Comparison of ENCODE assay signal across 1 cellular context in the genomic region with DNA sequence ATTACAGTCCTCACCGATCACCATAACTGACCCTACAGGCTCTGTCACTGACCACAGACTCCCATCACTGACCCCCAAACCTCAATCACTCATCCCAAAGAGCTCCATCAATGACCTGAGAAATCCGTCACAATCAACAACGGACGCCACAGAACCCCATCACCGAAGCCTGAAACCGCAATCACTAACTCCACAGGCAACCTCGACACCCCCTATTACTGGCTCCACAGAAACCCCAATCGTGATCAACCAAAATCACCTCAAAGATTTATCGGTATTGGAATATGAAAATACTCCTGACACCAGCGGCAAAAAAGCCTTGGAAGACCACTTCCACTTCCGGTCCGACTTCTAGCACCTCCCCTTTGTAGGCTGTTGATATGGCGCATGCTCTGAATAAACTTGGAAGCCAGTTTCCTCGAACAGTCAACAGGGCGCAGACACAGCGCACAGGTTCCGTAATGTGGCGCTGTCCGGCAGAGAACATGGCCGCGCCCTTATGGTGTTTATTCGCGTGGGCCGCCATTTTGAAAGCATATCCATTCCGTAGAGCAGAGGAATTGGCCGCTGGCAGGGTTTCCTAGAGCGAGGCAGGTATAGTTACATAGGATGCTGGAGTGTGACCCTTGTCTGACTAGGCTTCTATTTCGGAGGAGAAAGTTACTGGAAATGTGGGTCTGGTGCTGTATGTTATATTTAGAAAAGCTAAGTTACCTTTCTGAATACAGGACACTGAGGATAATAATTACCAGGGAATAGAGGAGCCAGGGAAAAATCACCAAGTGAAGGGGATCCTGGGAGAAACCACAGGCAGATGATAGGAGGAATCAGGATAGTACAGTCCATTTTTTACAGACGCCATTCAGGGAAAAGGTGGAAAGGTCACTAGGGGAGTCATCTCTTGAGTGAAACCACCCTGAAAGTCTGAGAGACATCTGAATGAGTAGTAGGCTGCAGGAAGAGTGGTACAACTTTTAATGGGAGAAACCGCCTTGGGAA.
TF ChIP-seq lines count a peak whose summit lies in the region.

A gene (minus strand): TSS at position 328 of the 999 bp plus-strand sequence. CDS start 2,785 bp downstream, outside the sequence.

TF ChIP-seq in HepG2, 621 proteins besides CTCF, POLR2A, EP300 and RAD21 (continued from another document and continues in another):
- TF ChIP-seq, protein P1, sequence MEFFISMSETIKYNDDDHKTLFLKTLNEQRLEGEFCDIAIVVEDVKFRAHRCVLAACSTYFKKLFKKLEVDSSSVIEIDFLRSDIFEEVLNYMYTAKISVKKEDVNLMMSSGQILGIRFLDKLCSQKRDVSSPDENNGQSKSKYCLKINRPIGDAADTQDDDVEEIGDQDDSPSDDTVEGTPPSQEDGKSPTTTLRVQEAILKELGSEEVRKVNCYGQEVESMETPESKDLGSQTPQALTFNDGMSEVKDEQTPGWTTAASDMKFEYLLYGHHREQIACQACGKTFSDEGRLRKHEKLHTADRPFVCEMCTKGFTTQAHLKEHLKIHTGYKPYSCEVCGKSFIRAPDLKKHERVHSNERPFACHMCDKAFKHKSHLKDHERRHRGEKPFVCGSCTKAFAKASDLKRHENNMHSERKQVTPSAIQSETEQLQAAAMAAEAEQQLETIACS (CRISPR knock-in tag; IDR thresholded peaks at IDR 0.05), result no peak
- TF ChIP-seq ZNF383 (CRISPR knock-in tag; IDR thresholded peaks at IDR 0.05; ENCODE audit: borderline replicate concordance), result no peak
- no peak for TF ChIP-seq ZNF790 (CRISPR knock-in tag; IDR thresholded peaks at IDR 0.05; ENCODE audit: borderline replicate concordance)
- no peak for TF ChIP-seq NCOR1 (IDR thresholded peaks at IDR 0.05; ENCODE audit: borderline replicate concordance, low read length)
- TF ChIP-seq KAT8 (CRISPR knock-in tag; IDR thresholded peaks at IDR 0.05), result peak; percentile 95
- no peak for TF ChIP-seq TBL1XR1 (IDR thresholded peaks at IDR 0.05; ENCODE audit: borderline replicate concordance, low read length, partially characterized antibody)
- TF ChIP-seq, protein P2, sequence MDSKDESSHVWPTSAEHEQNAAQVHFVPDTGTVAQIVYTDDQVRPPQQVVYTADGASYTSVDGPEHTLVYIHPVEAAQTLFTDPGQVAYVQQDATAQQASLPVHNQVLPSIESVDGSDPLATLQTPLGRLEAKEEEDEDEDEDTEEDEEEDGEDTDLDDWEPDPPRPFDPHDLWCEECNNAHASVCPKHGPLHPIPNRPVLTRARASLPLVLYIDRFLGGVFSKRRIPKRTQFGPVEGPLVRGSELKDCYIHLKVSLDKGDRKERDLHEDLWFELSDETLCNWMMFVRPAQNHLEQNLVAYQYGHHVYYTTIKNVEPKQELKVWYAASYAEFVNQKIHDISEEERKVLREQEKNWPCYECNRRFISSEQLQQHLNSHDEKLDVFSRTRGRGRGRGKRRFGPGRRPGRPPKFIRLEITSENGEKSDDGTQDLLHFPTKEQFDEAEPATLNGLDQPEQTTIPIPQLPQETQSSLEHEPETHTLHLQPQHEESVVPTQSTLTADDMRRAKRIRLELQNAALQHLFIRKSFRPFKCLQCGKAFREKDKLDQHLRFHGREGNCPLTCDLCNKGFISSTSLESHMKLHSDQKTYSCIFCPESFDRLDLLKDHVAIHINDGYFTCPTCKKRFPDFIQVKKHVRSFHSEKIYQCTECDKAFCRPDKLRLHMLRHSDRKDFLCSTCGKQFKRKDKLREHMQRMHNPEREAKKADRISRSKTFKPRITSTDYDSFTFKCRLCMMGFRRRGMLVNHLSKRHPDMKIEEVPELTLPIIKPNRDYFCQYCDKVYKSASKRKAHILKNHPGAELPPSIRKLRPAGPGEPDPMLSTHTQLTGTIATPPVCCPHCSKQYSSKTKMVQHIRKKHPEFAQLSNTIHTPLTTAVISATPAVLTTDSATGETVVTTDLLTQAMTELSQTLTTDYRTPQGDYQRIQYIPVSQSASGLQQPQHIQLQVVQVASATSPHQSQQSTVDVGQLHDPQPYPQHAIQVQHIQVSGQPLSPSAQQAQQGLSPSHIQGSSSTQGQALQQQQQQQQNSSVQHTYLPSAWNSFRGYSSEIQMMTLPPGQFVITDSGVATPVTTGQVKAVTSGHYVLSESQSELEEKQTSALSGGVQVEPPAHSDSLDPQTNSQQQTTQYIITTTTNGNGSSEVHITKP (CRISPR knock-in tag; IDR thresholded peaks at IDR 0.05; ENCODE audit: low read depth), result peak; percentile 90
- no peak for TF ChIP-seq SMARCE1 (IDR thresholded peaks at IDR 0.05; ENCODE audit: borderline replicate concordance)
- no peak for TF ChIP-seq WIZ (CRISPR knock-in tag; IDR thresholded peaks at IDR 0.05)
- TF ChIP-seq ZNF232 (CRISPR knock-in tag; IDR thresholded peaks at IDR 0.05; ENCODE audit: borderline replicate concordance), result no peak
- TF ChIP-seq CEBPG (CRISPR knock-in tag; IDR thresholded peaks at IDR 0.05), result 0 out of 2 replicates have a peak, but pooled peaks have one; percentile 9
- peak; percentile 53 for TF ChIP-seq ERF (CRISPR knock-in tag; IDR thresholded peaks at IDR 0.05)
- TF ChIP-seq ZKSCAN5 (CRISPR knock-in tag; IDR thresholded peaks at IDR 0.05), result no peak
- peak; percentile 100 for TF ChIP-seq YY1 (IDR thresholded peaks at IDR 0.05; ENCODE audit: insufficient read depth, insufficient replicate concordance, low read depth, low read length)
- TF ChIP-seq TCF12 (IDR thresholded peaks at IDR 0.05), result no peak
- TF ChIP-seq TCF12 (CRISPR knock-in tag; IDR thresholded peaks at IDR 0.05), result no peak
- TF ChIP-seq ZNF10 (CRISPR knock-in tag; IDR thresholded peaks at IDR 0.05; ENCODE audit: borderline replicate concordance, low read depth), result no peak
- TF ChIP-seq ETV6 (CRISPR knock-in tag; conservative IDR thresholded peaks at IDR 0.05), result no peak
- no peak for TF ChIP-seq PRPF4 (IDR thresholded peaks at IDR 0.05; ENCODE audit: low read depth, low read length, poor library complexity, severe bottlenecking)
- TF ChIP-seq MED13 (CRISPR knock-in tag; IDR thresholded peaks at IDR 0.05), result no peak
- TF ChIP-seq NFYB (CRISPR knock-in tag; IDR thresholded peaks at IDR 0.05), result no peak
- no peak for TF ChIP-seq KDM6A (CRISPR knock-in tag; IDR thresholded peaks at IDR 0.05; ENCODE audit: low read depth)
- no peak for TF ChIP-seq MTF1 (CRISPR knock-in tag; IDR thresholded peaks at IDR 0.05)
- TF ChIP-seq, protein P3, sequence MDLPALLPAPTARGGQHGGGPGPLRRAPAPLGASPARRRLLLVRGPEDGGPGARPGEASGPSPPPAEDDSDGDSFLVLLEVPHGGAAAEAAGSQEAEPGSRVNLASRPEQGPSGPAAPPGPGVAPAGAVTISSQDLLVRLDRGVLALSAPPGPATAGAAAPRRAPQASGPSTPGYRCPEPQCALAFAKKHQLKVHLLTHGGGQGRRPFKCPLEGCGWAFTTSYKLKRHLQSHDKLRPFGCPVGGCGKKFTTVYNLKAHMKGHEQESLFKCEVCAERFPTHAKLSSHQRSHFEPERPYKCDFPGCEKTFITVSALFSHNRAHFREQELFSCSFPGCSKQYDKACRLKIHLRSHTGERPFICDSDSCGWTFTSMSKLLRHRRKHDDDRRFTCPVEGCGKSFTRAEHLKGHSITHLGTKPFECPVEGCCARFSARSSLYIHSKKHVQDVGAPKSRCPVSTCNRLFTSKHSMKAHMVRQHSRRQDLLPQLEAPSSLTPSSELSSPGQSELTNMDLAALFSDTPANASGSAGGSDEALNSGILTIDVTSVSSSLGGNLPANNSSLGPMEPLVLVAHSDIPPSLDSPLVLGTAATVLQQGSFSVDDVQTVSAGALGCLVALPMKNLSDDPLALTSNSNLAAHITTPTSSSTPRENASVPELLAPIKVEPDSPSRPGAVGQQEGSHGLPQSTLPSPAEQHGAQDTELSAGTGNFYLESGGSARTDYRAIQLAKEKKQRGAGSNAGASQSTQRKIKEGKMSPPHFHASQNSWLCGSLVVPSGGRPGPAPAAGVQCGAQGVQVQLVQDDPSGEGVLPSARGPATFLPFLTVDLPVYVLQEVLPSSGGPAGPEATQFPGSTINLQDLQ (CRISPR knock-in tag; IDR thresholded peaks at IDR 0.05), result no peak
- TF ChIP-seq TAF15 (IDR thresholded peaks at IDR 0.05; ENCODE audit: low read depth, low read length, poor library complexity, severe bottlenecking), result no peak
- TF ChIP-seq, protein P4, sequence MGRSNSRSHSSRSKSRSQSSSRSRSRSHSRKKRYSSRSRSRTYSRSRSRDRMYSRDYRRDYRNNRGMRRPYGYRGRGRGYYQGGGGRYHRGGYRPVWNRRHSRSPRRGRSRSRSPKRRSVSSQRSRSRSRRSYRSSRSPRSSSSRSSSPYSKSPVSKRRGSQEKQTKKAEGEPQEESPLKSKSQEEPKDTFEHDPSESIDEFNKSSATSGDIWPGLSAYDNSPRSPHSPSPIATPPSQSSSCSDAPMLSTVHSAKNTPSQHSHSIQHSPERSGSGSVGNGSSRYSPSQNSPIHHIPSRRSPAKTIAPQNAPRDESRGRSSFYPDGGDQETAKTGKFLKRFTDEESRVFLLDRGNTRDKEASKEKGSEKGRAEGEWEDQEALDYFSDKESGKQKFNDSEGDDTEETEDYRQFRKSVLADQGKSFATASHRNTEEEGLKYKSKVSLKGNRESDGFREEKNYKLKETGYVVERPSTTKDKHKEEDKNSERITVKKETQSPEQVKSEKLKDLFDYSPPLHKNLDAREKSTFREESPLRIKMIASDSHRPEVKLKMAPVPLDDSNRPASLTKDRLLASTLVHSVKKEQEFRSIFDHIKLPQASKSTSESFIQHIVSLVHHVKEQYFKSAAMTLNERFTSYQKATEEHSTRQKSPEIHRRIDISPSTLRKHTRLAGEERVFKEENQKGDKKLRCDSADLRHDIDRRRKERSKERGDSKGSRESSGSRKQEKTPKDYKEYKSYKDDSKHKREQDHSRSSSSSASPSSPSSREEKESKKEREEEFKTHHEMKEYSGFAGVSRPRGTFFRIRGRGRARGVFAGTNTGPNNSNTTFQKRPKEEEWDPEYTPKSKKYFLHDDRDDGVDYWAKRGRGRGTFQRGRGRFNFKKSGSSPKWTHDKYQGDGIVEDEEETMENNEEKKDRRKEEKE (IDR thresholded peaks at IDR 0.05), result no peak
- TF ChIP-seq, protein P5, sequence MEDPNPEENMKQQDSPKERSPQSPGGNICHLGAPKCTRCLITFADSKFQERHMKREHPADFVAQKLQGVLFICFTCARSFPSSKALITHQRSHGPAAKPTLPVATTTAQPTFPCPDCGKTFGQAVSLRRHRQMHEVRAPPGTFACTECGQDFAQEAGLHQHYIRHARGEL (CRISPR knock-in tag; IDR thresholded peaks at IDR 0.05), result no peak
- TF ChIP-seq ZFP62 (CRISPR knock-in tag; IDR thresholded peaks at IDR 0.05), result no peak
- TF ChIP-seq, protein P6, sequence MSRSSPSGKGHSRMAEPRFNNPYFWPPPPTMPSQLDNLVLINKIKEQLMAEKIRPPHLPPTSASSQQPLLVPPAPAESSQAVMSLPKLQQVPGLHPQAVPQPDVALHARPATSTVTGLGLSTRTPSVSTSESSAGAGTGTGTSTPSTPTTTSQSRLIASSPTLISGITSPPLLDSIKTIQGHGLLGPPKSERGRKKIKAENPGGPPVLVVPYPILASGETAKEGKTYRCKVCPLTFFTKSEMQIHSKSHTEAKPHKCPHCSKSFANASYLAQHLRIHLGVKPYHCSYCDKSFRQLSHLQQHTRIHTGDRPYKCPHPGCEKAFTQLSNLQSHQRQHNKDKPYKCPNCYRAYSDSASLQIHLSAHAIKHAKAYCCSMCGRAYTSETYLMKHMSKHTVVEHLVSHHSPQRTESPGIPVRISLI (CRISPR knock-in tag; IDR thresholded peaks at IDR 0.05; ENCODE audit: borderline replicate concordance), result peak; percentile 36; the same call in 1 of the 2 replicates
- no peak for TF ChIP-seq NPAS2 (CRISPR knock-in tag; IDR thresholded peaks at IDR 0.05; ENCODE audit: borderline replicate concordance)
- 0 out of 2 replicates have a peak, but pooled peaks have one; percentile 28 for TF ChIP-seq FOXP1 (IDR thresholded peaks at IDR 0.05)
- peak; percentile 43 for TF ChIP-seq FOXP1 (CRISPR knock-in tag; IDR thresholded peaks at IDR 0.05)
- TF ChIP-seq TCF7 (IDR thresholded peaks at IDR 0.05; ENCODE audit: low read depth), result no peak
- TF ChIP-seq, protein P7, sequence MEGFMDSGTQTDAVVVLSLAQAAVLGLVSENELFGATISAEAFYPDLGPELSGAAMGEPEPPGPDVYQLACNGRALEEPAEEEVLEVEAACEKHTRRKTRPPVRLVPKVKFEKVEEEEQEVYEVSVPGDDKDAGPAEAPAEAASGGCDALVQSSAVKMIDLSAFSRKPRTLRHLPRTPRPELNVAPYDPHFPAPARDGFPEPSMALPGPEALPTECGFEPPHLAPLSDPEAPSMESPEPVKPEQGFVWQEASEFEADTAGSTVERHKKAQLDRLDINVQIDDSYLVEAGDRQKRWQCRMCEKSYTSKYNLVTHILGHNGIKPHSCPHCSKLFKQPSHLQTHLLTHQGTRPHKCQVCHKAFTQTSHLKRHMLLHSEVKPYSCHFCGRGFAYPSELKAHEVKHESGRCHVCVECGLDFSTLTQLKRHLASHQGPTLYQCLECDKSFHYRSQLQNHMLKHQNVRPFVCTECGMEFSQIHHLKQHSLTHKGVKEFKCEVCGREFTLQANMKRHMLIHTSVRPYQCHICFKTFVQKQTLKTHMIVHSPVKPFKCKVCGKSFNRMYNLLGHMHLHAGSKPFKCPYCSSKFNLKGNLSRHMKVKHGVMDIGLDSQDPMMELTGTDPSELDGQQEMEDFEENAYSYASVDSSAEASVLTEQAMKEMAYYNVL (CRISPR knock-in tag; IDR thresholded peaks at IDR 0.05; ENCODE audit: borderline replicate concordance), result no peak
- TF ChIP-seq FLYWCH1 (CRISPR knock-in tag; IDR thresholded peaks at IDR 0.05), result no peak
- TF ChIP-seq SALL2 (CRISPR knock-in tag; IDR thresholded peaks at IDR 0.05), result no peak
- no peak for TF ChIP-seq ZNF567 (CRISPR knock-in tag; IDR thresholded peaks at IDR 0.05; ENCODE audit: borderline replicate concordance)
- TF ChIP-seq, protein P8, sequence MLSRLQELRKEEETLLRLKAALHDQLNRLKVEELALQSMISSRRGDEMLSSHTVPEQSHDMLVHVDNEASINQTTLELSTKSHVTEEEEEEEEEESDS (CRISPR knock-in tag; IDR thresholded peaks at IDR 0.05; ENCODE audit: borderline replicate concordance), result 0 out of 2 replicates have a peak, but pooled peaks have one; percentile 72
- TF ChIP-seq RARA (CRISPR knock-in tag; IDR thresholded peaks at IDR 0.05), result no peak
- peak; percentile 55; the same call in 1 of the 2 replicates for TF ChIP-seq SP4 (CRISPR knock-in tag; IDR thresholded peaks at IDR 0.05)
- TF ChIP-seq, protein P9, sequence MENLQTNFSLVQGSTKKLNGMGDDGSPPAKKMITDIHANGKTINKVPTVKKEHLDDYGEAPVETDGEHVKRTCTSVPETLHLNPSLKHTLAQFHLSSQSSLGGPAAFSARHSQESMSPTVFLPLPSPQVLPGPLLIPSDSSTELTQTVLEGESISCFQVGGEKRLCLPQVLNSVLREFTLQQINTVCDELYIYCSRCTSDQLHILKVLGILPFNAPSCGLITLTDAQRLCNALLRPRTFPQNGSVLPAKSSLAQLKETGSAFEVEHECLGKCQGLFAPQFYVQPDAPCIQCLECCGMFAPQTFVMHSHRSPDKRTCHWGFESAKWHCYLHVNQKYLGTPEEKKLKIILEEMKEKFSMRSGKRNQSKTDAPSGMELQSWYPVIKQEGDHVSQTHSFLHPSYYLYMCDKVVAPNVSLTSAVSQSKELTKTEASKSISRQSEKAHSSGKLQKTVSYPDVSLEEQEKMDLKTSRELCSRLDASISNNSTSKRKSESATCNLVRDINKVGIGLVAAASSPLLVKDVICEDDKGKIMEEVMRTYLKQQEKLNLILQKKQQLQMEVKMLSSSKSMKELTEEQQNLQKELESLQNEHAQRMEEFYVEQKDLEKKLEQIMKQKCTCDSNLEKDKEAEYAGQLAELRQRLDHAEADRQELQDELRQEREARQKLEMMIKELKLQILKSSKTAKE (CRISPR knock-in tag; IDR thresholded peaks at IDR 0.05; ENCODE audit: borderline replicate concordance), result no peak
- no peak for TF ChIP-seq HNRNPLL (IDR thresholded peaks at IDR 0.05; ENCODE audit: low read depth, low read length, poor library complexity, severe bottlenecking)
